19 cellular contexts compared by ENCODE assay signal in genomic region chr9:94588681-94589080, GRCh38.
DNase-seq lines count a peak whose midpoint lies in the region; ATAC-seq and TF ChIP-seq lines count a peak whose summit lies in the region.
"Had no signal": no experiment of that assay in that cellular context is flagged by ENCODE, and none has a peak within 500 bp of the region (broad histone marks: within the 10 kb centered on the region; RNA-seq: fewer than 3 reads in every experiment).

No MANE protein-coding gene starts in this region.

- H3K4me1 Mint-ChIP-seq in nephron progenitor cell = peaks cover 5% of the 10 kb centered on the region

- peak overlapping the region; percentile 34 for H3K27ac Mint-ChIP-seq in nephron progenitor cell
- H3K27ac Mint-ChIP-seq: B cell; CD4-positive, alpha-beta T cell; CD8-positive, alpha-beta T cell had no signal

- H2AFZ ChIP-seq in parathyroid adenoma = no peak overlapping the region

- H3K4me2 ChIP-seq in parathyroid adenoma (ENCODE audit: low read length) = no peak overlapping the region
- H3K4me2 ChIP-seq: A549; BLaER1 treated with 17β-estradiol and CSF1 and Interleukin-3, amounts not matched to agents 10 nM and 100 nM had no signal

- no peaks in the 10 kb centered on the region for H3K36me3 Mint-ChIP-seq in nephron progenitor cell (ENCODE audit: low read depth)
- H3K36me3 Mint-ChIP-seq: CD8-positive, alpha-beta T cell had no signal

- H3K79me2 ChIP-seq in parathyroid adenoma = peaks cover 6% of the 10 kb centered on the region

- DNase-seq in activated CD8-positive, alpha-beta memory T cell treated with anti-CD3 and anti-CD28 coated beads for 24 hours = peak; percentile 42
- no peak for DNase-seq in activated CD8-positive, alpha-beta memory T cell treated with anti-CD3 and anti-CD28 coated beads, Interleukin-2, amount 50 U/mL, for 4 hours
- no peak for DNase-seq in nephron progenitor cell
- DNase-seq in NCI-H2107 treated with DMSO at 0.1 percent for 48 hours (lab: John Stamatoyannopoulos, UW; ENCODE audit: unreplicated experiment) = no peak
- no peak for DNase-seq in central memory CD4-positive, alpha-beta T cell
- DNase-seq: AML-193; Caco-2; Calu3; CD4-positive, alpha-beta T cell; CD8-positive, alpha-beta T cell; DMS79 treated with DMSO at 0.1 percent for 48 hours; GF-D8 had no signal

- peaks cover 22% of the 10 kb centered on the region for H3K27me3 Mint-ChIP-seq in nephron progenitor cell (ENCODE audit: low read depth, poor library complexity)

- no peak overlapping the region for H3K4me3 Mint-ChIP-seq in nephron progenitor cell
- H3K4me3 Mint-ChIP-seq: B cell; CD4-positive, alpha-beta T cell; CD8-positive, alpha-beta T cell had no signal

- H3K36me3 ChIP-seq in parathyroid adenoma (ENCODE audit: control insufficient read depth, insufficient read depth, low read length) = no peaks in the 10 kb centered on the region
- H3K36me3 ChIP-seq: BLaER1 treated with 17β-estradiol and CSF1 and Interleukin-3, amounts not matched to agents 10 nM and 100 nM had no signal

- H3K4me3 ChIP-seq in parathyroid adenoma (ENCODE audit: low read depth, low read length) = no peak overlapping the region
- H3K4me3 ChIP-seq: A549; BLaER1 treated with 17β-estradiol and CSF1 and Interleukin-3, amounts not matched to agents 10 nM and 100 nM had no signal

- no peak for ATAC-seq in HG03108 (IDR thresholded peaks at IDR 0.05; ENCODE audit: unreplicated experiment)
- ATAC-seq: CD8-positive, alpha-beta T cell had no signal

- H3K27me3 ChIP-seq in parathyroid adenoma (ENCODE audit: control insufficient read depth, insufficient read depth, low read length) = no peaks in the 10 kb centered on the region
- H3K27me3 ChIP-seq: BLaER1 treated with 17β-estradiol and CSF1 and Interleukin-3, amounts not matched to agents 10 nM and 100 nM had no signal

- H3K9ac ChIP-seq in parathyroid adenoma = no peak overlapping the region
- H3K9ac ChIP-seq: BLaER1 treated with 17β-estradiol and CSF1 and Interleukin-3, amounts not matched to agents 10 nM and 100 nM had no signal

- H3K9me3 ChIP-seq in parathyroid adenoma (ENCODE audit: control insufficient read depth, low read length) = no peaks in the 10 kb centered on the region
- H3K9me3 ChIP-seq: A549, Caco-2 had no signal

- no peaks in the 10 kb centered on the region for H3K9me3 Mint-ChIP-seq in nephron progenitor cell
- H3K9me3 Mint-ChIP-seq: CD4-positive, alpha-beta T cell; CD8-positive, alpha-beta T cell had no signal

- TF ChIP-seq CTCF in nephron progenitor cell (IDR thresholded peaks at IDR 0.05) (no peak), parathyroid adenoma (IDR thresholded peaks at IDR 0.05) (no peak)

- H3K4me1 ChIP-seq in parathyroid adenoma = peaks cover 21% of the 10 kb centered on the region
- H3K4me1 ChIP-seq: A549, Caco-2 had no signal

- peak overlapping the region; percentile 53 for H3K27ac ChIP-seq in parathyroid adenoma
- H3K27ac ChIP-seq: 22Rv1; A549; BLaER1 treated with 17β-estradiol and CSF1 and Interleukin-3, amounts not matched to agents 10 nM and 100 nM; C4-2B had no signal
